ENCODE assay signal across 24 cellular contexts in genomic region chr2:74131901-74132300, GRCh38.
"Had no signal": no experiment of that assay in that cellular context is flagged by ENCODE, and none has a peak within 500 bp of the region (broad histone marks: within the 10 kb centered on the region; RNA-seq: fewer than 3 reads in every experiment).

No MANE protein-coding gene starts in this region.

- H3K4me1 ChIP-seq: breast epithelium, Peyer's patch, SJCRH30 had no signal

- DNase-seq: activated CD4-positive, alpha-beta memory T cell treated with anti-CD3 and anti-CD28 coated beads, Interleukin-2, amount 10 ng/mL, durations not matched to agents 7 days and 5 days; activated CD4-positive, alpha-beta T cell treated with anti-CD3 and anti-CD28 coated beads for 36 hours; activated CD4-positive, alpha-beta T cell treated with anti-CD3 and anti-CD28 coated beads, Interleukin-2, amount 50 U/mL, for 1 hour; activated CD8-positive, alpha-beta memory T cell treated with anti-CD3 and anti-CD28 coated beads, Interleukin-2, amount 50 U/mL, for 4 hours; activated T-cell treated with anti-CD3 and anti-CD28 coated beads, Interleukin-2, amount 50 U/mL, for 1 hour; aorta; caudate nucleus; Kasumi-1; KBM-7; NCI-H1092; NCI-H1436; NCI-H1694 treated with DMSO at 0.1 percent for 48 hours; NCI-H2029 treated with DMSO at 0.1 percent for 48 hours; NCI-H345; NCI-H510A; NCI-H69; NK-92 treated with Interleukin-12 subunit alpha and Interleukin-12 subunit beta, amount 100 ng/mL, for 24 hours; Peyer's patch; Right ventricle myocardium superior; SJCRH30; SK-N-SH; WERI-Rb-1 had no signal

- ATAC-seq: activated CD4-positive, alpha-beta T cell treated with anti-CD3 and anti-CD28 coated beads for 36 hours had no signal

- H3K27ac ChIP-seq: breast epithelium, Peyer's patch, RWPE1, SJCRH30, WERI-Rb-1 had no signal

- H3K27me3 ChIP-seq: breast epithelium, Peyer's patch had no signal

- H3K9me3 ChIP-seq: Peyer's patch, SJCRH30, SK-N-SH had no signal

- H3K36me3 ChIP-seq: breast epithelium, SJCRH30 had no signal

- H3K9ac ChIP-seq: SK-N-SH had no signal

- H3K4me3 ChIP-seq: breast epithelium, Peyer's patch, SJCRH30 had no signal

- H3K4me2 ChIP-seq: SK-N-SH had no signal
